Comparison of ENCODE assay signal across 10 cellular contexts in genomic region chr1:184185346-184185745, GRCh38.
"Had no signal": no experiment of that assay in that cellular context is flagged by ENCODE, and none has a peak within 500 bp of the region (broad histone marks: within the 10 kb centered on the region; RNA-seq: fewer than 3 reads in every experiment).

No MANE protein-coding gene starts in this region.

- FAIRE-seq: H1, H54 had no signal

- H3K27ac ChIP-seq: GM23248 had no signal

- DNase-seq: GM23248, GOT3, H7, H9, HCEC 1CT, HFFc6 had no signal

- ATAC-seq: GM23338, HCT116 had no signal
